28 cellular contexts compared by ENCODE assay signal in genomic region chr2:2860583-2861300, GRCh38.
"Had no signal": no experiment of that assay in that cellular context is flagged by ENCODE, and none has a peak within 500 bp of the region (broad histone marks: within the 10 kb centered on the region; RNA-seq: fewer than 3 reads in every experiment).

No MANE protein-coding gene starts in this region.

- H3K27ac Mint-ChIP-seq: effector memory CD8-positive, alpha-beta T cell; naive thymus-derived CD8-positive, alpha-beta T cell; nephron progenitor cell; stimulated activated memory B cell treated with anti-CD40 and anti-IgM and Interleukin-4, amounts not matched to agents 10 μg/mL and 1 μg/mL and 100 μg/mL, for 72 hours; type B pancreatic cell had no signal

- H3K9me3 ChIP-seq: esophagus squamous epithelium, heart right ventricle, left lung, ovary, psoas muscle, sigmoid colon, testis, tibial artery had no signal

- H3K4me1 ChIP-seq: esophagus squamous epithelium, heart right ventricle, left lung, psoas muscle, sigmoid colon, testis, tibial artery had no signal

- H3K36me3 ChIP-seq: esophagus squamous epithelium, heart right ventricle, left lung, ovary, sigmoid colon, tibial artery had no signal

- H3K36me3 Mint-ChIP-seq: naive thymus-derived CD8-positive, alpha-beta T cell; stimulated activated memory B cell treated with anti-CD40 and anti-IgM and Interleukin-4, amounts not matched to agents 10 μg/mL and 1 μg/mL and 100 μg/mL, for 72 hours; type B pancreatic cell had no signal

- H3K27me3 ChIP-seq: esophagus squamous epithelium, heart right ventricle, left lung, ovary, sigmoid colon, testis, tibial artery had no signal

- H3K27ac ChIP-seq: esophagus squamous epithelium, heart right ventricle, left lung, ovary, psoas muscle, sigmoid colon, testis, tibial artery had no signal

- H3K27me3 Mint-ChIP-seq: effector memory CD8-positive, alpha-beta T cell; stimulated activated memory B cell treated with anti-CD40 and anti-IgM and Interleukin-4, amounts not matched to agents 10 μg/mL and 1 μg/mL and 100 μg/mL, for 72 hours had no signal

- H3K4me3 ChIP-seq: esophagus squamous epithelium, heart right ventricle, left lung, ovary, psoas muscle, sigmoid colon, testis, tibial artery had no signal

- H3K9me3 Mint-ChIP-seq: effector memory CD8-positive, alpha-beta T cell; naive thymus-derived CD8-positive, alpha-beta T cell; nephron progenitor cell; stimulated activated memory B cell treated with anti-CD40 and anti-IgM and Interleukin-4, amounts not matched to agents 10 μg/mL and 1 μg/mL and 100 μg/mL, for 72 hours; type B pancreatic cell had no signal

- DNase-seq: cortex of kidney; effector memory CD8-positive, alpha-beta T cell; erythroblast; esophagus squamous epithelium; foreskin melanocyte; glutamatergic neuron; heart right ventricle; hippocampal formation; left cardiac atrium; left lung; mammary epithelial cell; mesendoderm; naive thymus-derived CD8-positive, alpha-beta T cell; nephron progenitor cell; occipital lobe; ovary; psoas muscle; right cardiac atrium; sigmoid colon; stimulated activated CD4-positive, alpha-beta T cell treated with anti-CD3 and anti-CD28 coated beads, Interleukin-4, amount 100 ng/mL, for 4 hours; stimulated activated naive CD8-positive, alpha-beta T cell treated with anti-CD3 and anti-CD28 coated beads, Interleukin-15, Interleukin-2, amounts not matched to agents 100 U/mL and 50 U/mL, for 24 hours; substantia nigra; testis had no signal

- FAIRE-seq: endometrium, islet of Langerhans had no signal

- H3K4me1 Mint-ChIP-seq: naive thymus-derived CD8-positive, alpha-beta T cell; nephron progenitor cell; stimulated activated memory B cell treated with anti-CD40 and anti-IgM and Interleukin-4, amounts not matched to agents 10 μg/mL and 1 μg/mL and 100 μg/mL, for 72 hours had no signal

- ATAC-seq: effector memory CD8-positive, alpha-beta T cell; left cardiac atrium; left lung; naive thymus-derived CD8-positive, alpha-beta T cell; psoas muscle; stimulated activated memory B cell treated with anti-CD40 and anti-IgM and Interleukin-4, amounts not matched to agents 10 μg/mL and 1 μg/mL and 100 μg/mL, for 72 hours; stimulated activated naive CD8-positive, alpha-beta T cell treated with anti-CD3 and anti-CD28 coated beads, Interleukin-15, Interleukin-2, amounts not matched to agents 100 U/mL and 50 U/mL, for 24 hours had no signal

- H3K4me3 Mint-ChIP-seq: effector memory CD8-positive, alpha-beta T cell; naive thymus-derived CD8-positive, alpha-beta T cell; nephron progenitor cell; stimulated activated memory B cell treated with anti-CD40 and anti-IgM and Interleukin-4, amounts not matched to agents 10 μg/mL and 1 μg/mL and 100 μg/mL, for 72 hours; type B pancreatic cell had no signal
